In genomic region chr12:64186789-64187188, GRCh38 we compare ENCODE assay signal across 12 cellular contexts. TPM values are rescaled to one million over a fixed set of nuclear protein-coding genes. Genes with fewer than 3 reads are reported as not detected.
DNase-seq lines count a peak whose midpoint lies in the region; ATAC-seq and TF ChIP-seq lines count a peak whose summit lies in the region.
"Had no signal": no experiment of that assay in that cellular context is flagged by ENCODE, and none has a peak within 500 bp of the region (broad histone marks: within the 10 kb centered on the region; RNA-seq: fewer than 3 reads in every experiment).

No MANE protein-coding gene starts in this region.

- H3K27ac Mint-ChIP-seq in dendritic cell treated with granulocyte-macrophage colony-stimulating factor and Interleukin-4, amounts not matched to agents 40 ng/mL and 50 ng/mL, for 4 days, result peak overlapping the region; percentile 13
- no peak overlapping the region for H3K27ac Mint-ChIP-seq in activated naive CD4-positive, alpha-beta T cell treated with anti-CD3 and anti-CD28 coated beads, Interleukin-2, amount 10 ng/mL, durations not matched to agents 7 days and 5 days

- TF ChIP-seq CTCF in GM13977 (IDR thresholded peaks at IDR 0.05; ENCODE audit: extremely low read depth, insufficient read depth, missing control alignments), result no peak

- DNase-seq in GM13977 (ENCODE audit: low spot score), result peak; percentile 21
- DNase-seq in NCI-H1694 (lab: John Stamatoyannopoulos, UW), result no peak
- DNase-seq in activated gamma-delta T cell treated with Interleukin-2 at 50 U/mL for 16 hours, result no peak
- DNase-seq in activated naive CD4-positive, alpha-beta T cell treated with anti-CD3 and anti-CD28 coated beads, Interleukin-2, amount 10 ng/mL, durations not matched to agents 7 days and 5 days, result no peak
- no peak for DNase-seq in ureter (ENCODE audit: low spot score)
- DNase-seq: activated CD8-positive, alpha-beta memory T cell treated with anti-CD3 and anti-CD28 coated beads for 24 hours; DND-41; effector memory CD4-positive, alpha-beta T cell; stimulated activated CD4-positive, alpha-beta T cell treated with anti-CD3 and anti-CD28 coated beads, Interleukin-2, amount 100 ng/mL, for 24 hours had no signal

- H3K4me3 Mint-ChIP-seq in dendritic cell treated with granulocyte-macrophage colony-stimulating factor and Interleukin-4, amounts not matched to agents 40 ng/mL and 50 ng/mL, for 4 days, result no peak overlapping the region
- H3K4me3 Mint-ChIP-seq in activated naive CD4-positive, alpha-beta T cell treated with anti-CD3 and anti-CD28 coated beads, Interleukin-2, amount 10 ng/mL, durations not matched to agents 7 days and 5 days, result no peak overlapping the region

- no peaks in the 10 kb centered on the region for H3K36me3 Mint-ChIP-seq in dendritic cell treated with granulocyte-macrophage colony-stimulating factor and Interleukin-4, amounts not matched to agents 40 ng/mL and 50 ng/mL, for 4 days (ENCODE audit: low read depth)
- H3K36me3 Mint-ChIP-seq in activated naive CD4-positive, alpha-beta T cell treated with anti-CD3 and anti-CD28 coated beads, Interleukin-2, amount 10 ng/mL, durations not matched to agents 7 days and 5 days, result no peaks in the 10 kb centered on the region

- H3K9me3 Mint-ChIP-seq in dendritic cell treated with granulocyte-macrophage colony-stimulating factor and Interleukin-4, amounts not matched to agents 40 ng/mL and 50 ng/mL, for 4 days, result no peaks in the 10 kb centered on the region
- H3K9me3 Mint-ChIP-seq in activated naive CD4-positive, alpha-beta T cell treated with anti-CD3 and anti-CD28 coated beads, Interleukin-2, amount 10 ng/mL, durations not matched to agents 7 days and 5 days, result no peaks in the 10 kb centered on the region

- H3K4me1 Mint-ChIP-seq in dendritic cell treated with granulocyte-macrophage colony-stimulating factor and Interleukin-4, amounts not matched to agents 40 ng/mL and 50 ng/mL, for 4 days (ENCODE audit: low read depth), result peaks cover 37% of the 10 kb centered on the region
- no peaks in the 10 kb centered on the region for H3K4me1 Mint-ChIP-seq in activated naive CD4-positive, alpha-beta T cell treated with anti-CD3 and anti-CD28 coated beads, Interleukin-2, amount 10 ng/mL, durations not matched to agents 7 days and 5 days

- ATAC-seq in GM21390 (IDR thresholded peaks at IDR 0.05; ENCODE audit: unreplicated experiment), result peak; percentile 90
- peak; percentile 91 for ATAC-seq in HG03280 (IDR thresholded peaks at IDR 0.05; ENCODE audit: unreplicated experiment)

- H3K27me3 Mint-ChIP-seq in dendritic cell treated with granulocyte-macrophage colony-stimulating factor and Interleukin-4, amounts not matched to agents 40 ng/mL and 50 ng/mL, for 4 days, result no peaks in the 10 kb centered on the region
- no peaks in the 10 kb centered on the region for H3K27me3 Mint-ChIP-seq in activated naive CD4-positive, alpha-beta T cell treated with anti-CD3 and anti-CD28 coated beads, Interleukin-2, amount 10 ng/mL, durations not matched to agents 7 days and 5 days

- in situ Hi-C loops in GM13977 (cut with MboI; ENCODE audit: low pct_unique_long_range_greater_than_20kb, low sequenced_read_pairs, unreplicated experiment), result no loop called here

- intact Hi-C loops in dendritic cell treated with granulocyte-macrophage colony-stimulating factor and Interleukin-4, amounts not matched to agents 40 ng/mL and 50 ng/mL, for 4 days (cut with micrococcal nuclease), result no loop called here

- CTCF ChIA-PET in activated naive CD4-positive, alpha-beta T cell treated with anti-CD3 and anti-CD28 coated beads, Interleukin-2, amount 10 ng/mL, durations not matched to agents 7 days and 5 days (lab: Charles Lee), result no interaction called here

RNA-seq across cellular contexts. Expression of gene KICS2, which starts 35.3 kb away (rescaled TPM):
- 17.2 TPM for total RNA-seq in ureter
